1 cellular context compared by ENCODE assay signal in the genomic region with DNA sequence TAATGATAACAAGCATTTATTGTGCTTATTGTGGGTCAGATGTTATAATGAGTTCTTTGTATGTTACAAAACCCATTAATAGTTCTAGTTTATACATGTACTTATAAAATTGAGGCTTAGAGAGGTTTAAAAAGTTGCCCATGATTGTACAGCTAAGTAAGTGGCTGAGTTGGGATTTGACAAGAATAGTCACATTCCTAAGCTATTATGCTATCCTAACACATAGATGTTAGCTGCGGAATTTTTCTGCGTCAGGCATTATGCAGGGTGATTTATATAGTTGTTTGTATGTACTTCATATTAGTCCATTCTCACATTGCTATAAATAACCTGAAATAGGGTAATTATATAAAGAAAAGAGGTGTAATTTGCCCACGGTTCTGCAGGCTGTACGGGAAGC.
TF ChIP-seq lines count a peak whose summit lies in the region.

No MANE protein-coding gene starts in this region.

TF ChIP-seq in SK-N-SH, 30 proteins besides CTCF, POLR2A, EP300 and RAD21 (continued from another document):
- TF ChIP-seq, protein P1, sequence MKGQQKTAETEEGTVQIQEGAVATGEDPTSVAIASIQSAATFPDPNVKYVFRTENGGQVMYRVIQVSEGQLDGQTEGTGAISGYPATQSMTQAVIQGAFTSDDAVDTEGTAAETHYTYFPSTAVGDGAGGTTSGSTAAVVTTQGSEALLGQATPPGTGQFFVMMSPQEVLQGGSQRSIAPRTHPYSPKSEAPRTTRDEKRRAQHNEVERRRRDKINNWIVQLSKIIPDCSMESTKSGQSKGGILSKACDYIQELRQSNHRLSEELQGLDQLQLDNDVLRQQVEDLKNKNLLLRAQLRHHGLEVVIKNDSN (IDR thresholded peaks at IDR 0.05; ENCODE audit: borderline replicate concordance, low read depth): no peak
- no peak for TF ChIP-seq JUND (IDR thresholded peaks at IDR 0.05)
- TF ChIP-seq, protein P2, sequence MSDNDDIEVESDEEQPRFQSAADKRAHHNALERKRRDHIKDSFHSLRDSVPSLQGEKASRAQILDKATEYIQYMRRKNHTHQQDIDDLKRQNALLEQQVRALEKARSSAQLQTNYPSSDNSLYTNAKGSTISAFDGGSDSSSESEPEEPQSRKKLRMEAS (IDR thresholded peaks at IDR 0.05; ENCODE audit: low read depth): no peak
- TF ChIP-seq PBX3 (IDR thresholded peaks at IDR 0.05): no peak
- TF ChIP-seq RFX5 (IDR thresholded peaks at IDR 0.05; ENCODE audit: low read length): no peak
- no peak for TF ChIP-seq MEF2A (IDR thresholded peaks at IDR 0.05; ENCODE audit: borderline replicate concordance, low read depth)
TF ChIP-seq in SK-N-SH: peak in this region for 0.
